Comparison of ENCODE assay signal across 8 cellular contexts in genomic region chr18:2657788-2658458, GRCh38. TPM values are rescaled to one million over a fixed set of nuclear protein-coding genes. Genes with fewer than 3 reads are reported as not detected.
A peak's percentile ranks its signal among the peaks of the same experiment; 100 is the strongest.
DNase-seq lines count a peak whose midpoint lies in the region; ATAC-seq and TF ChIP-seq lines count a peak whose summit lies in the region.

No MANE protein-coding gene starts in this region.

- H3K9me3 ChIP-seq in mammary epithelial cell (replicated peaks; ENCODE audit: insufficient read depth, low read length) (no peaks in the 10 kb centered on the region), mononuclear cell (ENCODE audit: low read depth, low read length) (no peaks in the 10 kb centered on the region)

- CTCF ChIA-PET in mammary epithelial cell (lab: Charles Lee; ENCODE audit: low non-redundant PET) = no interaction called here

- peaks cover 12% of the 10 kb centered on the region for H3K4me1 ChIP-seq in mammary epithelial cell (ENCODE audit: insufficient read depth, low read length)
- peaks cover 44% of the 10 kb centered on the region for H3K4me1 ChIP-seq in mononuclear cell (ENCODE audit: insufficient read depth, low read length)

- ATAC-seq in HG02642 (IDR thresholded peaks at IDR 0.05; ENCODE audit: poor library complexity, unreplicated experiment) (no peak), GM21723 (IDR thresholded peaks at IDR 0.05; ENCODE audit: unreplicated experiment) (no peak)

- in situ Hi-C loops in mammary epithelial cell (cut with MboI; ENCODE audit: low sequenced_read_pairs in 2 of 2) = no loop called here

- H3K4me2 ChIP-seq in mammary epithelial cell (ENCODE audit: insufficient read depth, low read depth, low read length) = peak overlapping the region; percentile 89

- no peaks in the 10 kb centered on the region for H3K27me3 ChIP-seq in mammary epithelial cell (ENCODE audit: insufficient read depth, low read length)
- no peaks in the 10 kb centered on the region for H3K27me3 ChIP-seq in mononuclear cell (ENCODE audit: insufficient read depth, low read length)

- intact Hi-C loops in mammary epithelial cell (cut with micrococcal nuclease) = loop anchor here (5.0 kb wide), 1 partner anchor 66 kb away; no protein-coding TSS in a partner anchor

- BruUV-seq in mammary epithelial cell (replicated peaks; lab: Mats Ljungman, UMichigan) = no TSS peak

- TF ChIP-seq CTCF in mammary epithelial cell (conservative IDR thresholded peaks at IDR 0.05 in 1 of 2, IDR thresholded peaks at IDR 0.05 in 1 of 2; ENCODE audit: extremely low read depth in 1 of 2, insufficient read depth in 1 of 2, low read depth in 1 of 2, low read length in 2 of 2) = no peak

- H4K20me1 ChIP-seq in mammary epithelial cell (ENCODE audit: insufficient read depth, low read length) = no peaks in the 10 kb centered on the region

- peak; percentile 8 for DNase-seq in NCI-H82 (lab: John Stamatoyannopoulos, UW)
- DNase-seq in NCI-H82 treated with DMSO at 0.1 percent for 48 hours (lab: John Stamatoyannopoulos, UW; ENCODE audit: unreplicated experiment) = no peak
- DNase-seq in NCI-H226 = peak; percentile 69
- DNase-seq in mammary epithelial cell = peak; percentile 11
- no peak for DNase-seq in mucosa of gallbladder (ENCODE audit: low spot score)

- WGBS in mammary epithelial cell (ENCODE audit: low coverage, missing lambda C conversion rate) = 86% methylated on average over 12 of the region's 12 CpGs

- dilution Hi-C loops in mammary epithelial cell (cut with HindIII; ENCODE audit: low sequenced_read_pairs) = loop anchor here (5.0 kb wide), 1 partner anchor 86 kb away; the partner anchor contains the start of genes METTL4 and NDC80

- no peak overlapping the region for H3K9ac ChIP-seq in mammary epithelial cell (ENCODE audit: insufficient read depth, low read length)

- H3K36me3 ChIP-seq in mammary epithelial cell (ENCODE audit: insufficient read depth, low read length) = no peaks in the 10 kb centered on the region

- no peak overlapping the region for H3K27ac ChIP-seq in mammary epithelial cell (ENCODE audit: insufficient read depth, low read depth, low read length)

- H3K79me2 ChIP-seq in mammary epithelial cell (ENCODE audit: insufficient read depth, low read length) = peaks cover 66% of the 10 kb centered on the region

- H3K4me3 ChIP-seq in mammary epithelial cell (replicated peaks in 1 of 3; ENCODE audit: insufficient read depth in 1 of 3, low read depth in 2 of 3, low read length in 3 of 3) = peak overlapping the region; percentile 11 to 88 (median 81)
- H3K4me3 ChIP-seq in mononuclear cell (ENCODE audit: low read length) = peak overlapping the region; percentile 99

- H2AFZ ChIP-seq in mammary epithelial cell (ENCODE audit: low read depth, low read length) = no peak overlapping the region

RNA-seq across cellular contexts. Expression of gene SMCHD1, which starts 2.4 kb away (rescaled TPM):
- total RNA-seq in mammary epithelial cell (10 to 100 TPM; 44.4 to 56.8 TPM), mononuclear cell (957 TPM), mucosa of gallbladder (38.3 TPM)
- polyA plus RNA-seq in mammary epithelial cell = 9.0 TPM
- 18.8 TPM for polyA minus RNA-seq in mammary epithelial cell

Comparison
In these comparisons a context has a peak if more than half of its experiments do, and no peak if none do; other contexts are left out.
1. DNase-seq: peak in NCI-H82 (single experiment), NCI-H226 (single experiment) and mammary epithelial cell (single experiment); none in NCI-H82 treated with DMSO at 0.1 percent for 48 hours (single experiment) and mucosa of gallbladder (single experiment).
2. RNA of gene SMCHD1, which starts 2.4 kb away (total RNA-seq): 957 TPM in mononuclear cell (single experiment); 44.4 to 56.8 TPM in mammary epithelial cell and 38.3 TPM in mucosa of gallbladder (single experiment); every median in the first group is over 10 times any median in the second.